ENCODE assay signal across 12 cellular contexts in the genomic region with DNA sequence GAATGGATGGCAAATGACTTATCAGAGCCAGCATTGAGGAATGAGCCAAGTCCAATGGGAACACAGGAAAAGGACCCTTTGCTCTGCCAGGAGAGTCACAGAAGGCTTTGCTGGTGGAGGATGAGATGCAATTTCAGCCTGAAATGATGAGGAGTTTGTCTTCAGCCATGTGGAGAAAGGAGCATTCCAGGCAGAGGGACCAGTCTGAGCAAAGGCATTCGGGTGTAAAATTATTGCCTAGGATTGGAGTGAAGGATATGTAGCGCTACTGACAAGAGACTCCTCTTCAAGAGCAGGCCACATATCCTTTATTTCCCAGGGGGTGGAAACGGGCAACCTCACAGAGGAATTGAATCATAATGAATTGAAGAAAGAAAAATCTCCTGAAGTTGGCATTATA. TPM values are rescaled to one million over a fixed set of nuclear protein-coding genes. Genes with fewer than 3 reads are reported as not detected.
DNase-seq lines count a peak whose midpoint lies in the region; ATAC-seq, FAIRE-seq and TF ChIP-seq lines count a peak whose summit lies in the region.
"Had no signal": no experiment of that assay in that cellular context is flagged by ENCODE, and none has a peak within 500 bp of the region (broad histone marks: within the 10 kb centered on the region; RNA-seq: fewer than 3 reads in every experiment).

No MANE protein-coding gene starts in this region.

- H3K36me3 Mint-ChIP-seq in activated CD8-positive, alpha-beta T cell treated with anti-CD3 and anti-CD28 coated beads, Interleukin-2, amount 10 ng/mL, durations not matched to agents 7 days and 5 days (ENCODE audit: low read depth): peaks cover 32% of the 10 kb centered on the region

- TF ChIP-seq CTCF in heart right ventricle (IDR thresholded peaks at IDR 0.05) (no peak), tibial artery (IDR thresholded peaks at IDR 0.05) (no peak)

- POLR2A ChIA-PET in activated CD8-positive, alpha-beta T cell treated with anti-CD3 and anti-CD28 coated beads, Interleukin-2, amount 10 ng/mL, durations not matched to agents 7 days and 5 days (lab: Charles Lee): no interaction called here

- no peak for FAIRE-seq in HTR-8/SVneo (lab: Jason Lieb, UNC)
- FAIRE-seq: RCC 7860 had no signal

- intact Hi-C loops in heart right ventricle (cut with DNase I): no loop called here
- intact Hi-C loops in Right ventricle myocardium superior (cut with DNase I): no loop called here
- intact Hi-C loops in tibial artery (cut with DNase I; ENCODE audit: low total_unique reads): no loop called here

- no peaks in the 10 kb centered on the region for H3K9me3 Mint-ChIP-seq in activated CD8-positive, alpha-beta T cell treated with anti-CD3 and anti-CD28 coated beads, Interleukin-2, amount 10 ng/mL, durations not matched to agents 7 days and 5 days (ENCODE audit: insufficient read depth)

- H3K27me3 Mint-ChIP-seq in activated CD8-positive, alpha-beta T cell treated with anti-CD3 and anti-CD28 coated beads, Interleukin-2, amount 10 ng/mL, durations not matched to agents 7 days and 5 days (ENCODE audit: low read depth): no peaks in the 10 kb centered on the region

- ATAC-seq in heart right ventricle (no peak), Right ventricle myocardium superior (ENCODE audit: poor library complexity) (no peak)
- no peak for ATAC-seq in activated CD8-positive, alpha-beta T cell treated with anti-CD3 and anti-CD28 coated beads, Interleukin-2, amount 10 ng/mL, durations not matched to agents 7 days and 5 days

- peak overlapping the region in 8 of 10 donors; percentile 77 to 93 (median 89) for H3K27ac ChIP-seq in heart right ventricle
- H3K27ac ChIP-seq in tibial artery: peak overlapping the region; percentile 79 to 83

- H3K9me3 ChIP-seq in heart right ventricle (no peaks in the 10 kb centered on the region), tibial artery (no peaks in the 10 kb centered on the region)
- H3K9me3 ChIP-seq: uterus had no signal

- H3K4me3 ChIP-seq in heart right ventricle (peak overlapping the region in 1 of 10 donors; percentile 69), tibial artery (no peak overlapping the region)

- DNase-seq in heart right ventricle: no peak
- no peak for DNase-seq in Right ventricle myocardium superior
- no peak for DNase-seq in activated CD8-positive, alpha-beta T cell treated with anti-CD3 and anti-CD28 coated beads, Interleukin-2, amount 10 ng/mL, durations not matched to agents 7 days and 5 days
- peak; percentile 51 for DNase-seq in left kidney (ENCODE audit: low read depth, low spot score)
- DNase-seq in tibial artery: no peak
- DNase-seq in HTR-8/SVneo (ENCODE audit: insufficient read length, low spot score): no peak
- DNase-seq in HK-2 (ENCODE audit: unreplicated experiment): no peak
- no peak for DNase-seq in activated CD4-positive, CD25-positive, alpha-beta regulatory T cell (lab: John Stamatoyannopoulos, UW)
- DNase-seq: Karpas-422, NCI-H345 had no signal

- H3K27me3 ChIP-seq in heart right ventricle (peaks cover 0 to 17% (median 0%) of the 10 kb centered on the region in 7 donors), tibial artery (no peaks in the 10 kb centered on the region)
- H3K27me3 ChIP-seq: uterus had no signal

- H3K4me1 Mint-ChIP-seq in activated CD8-positive, alpha-beta T cell treated with anti-CD3 and anti-CD28 coated beads, Interleukin-2, amount 10 ng/mL, durations not matched to agents 7 days and 5 days (ENCODE audit: low read depth): peaks cover 79% of the 10 kb centered on the region

- H3K4me3 Mint-ChIP-seq in activated CD8-positive, alpha-beta T cell treated with anti-CD3 and anti-CD28 coated beads, Interleukin-2, amount 10 ng/mL, durations not matched to agents 7 days and 5 days: peak overlapping the region; percentile 92

- CTCF ChIA-PET in activated CD8-positive, alpha-beta T cell treated with anti-CD3 and anti-CD28 coated beads, Interleukin-2, amount 10 ng/mL, durations not matched to agents 7 days and 5 days (lab: Charles Lee): interaction anchor here (1.1 to 4.4 kb wide), 2 partner anchors 21 to 119 kb away, joined by 3 to 26 read pairs; no protein-coding TSS in a partner anchor

- 71 to 86% methylated on average over 3 of the region's 3 CpGs for WGBS in heart right ventricle, 2 donors

- peaks cover 0 to 6% (median 0%) of the 10 kb centered on the region in 9 donors for H3K36me3 ChIP-seq in heart right ventricle
- no peaks in the 10 kb centered on the region for H3K36me3 ChIP-seq in tibial artery
- H3K36me3 ChIP-seq: uterus had no signal

- H3K4me1 ChIP-seq in heart right ventricle (peaks cover 25 to 79% (median 55%) of the 10 kb centered on the region in 9 donors), tibial artery (peaks cover 0 to 43% (median 34%) of the 10 kb centered on the region in 4 donors)

- peak overlapping the region; percentile 95 for H3K27ac Mint-ChIP-seq in activated CD8-positive, alpha-beta T cell treated with anti-CD3 and anti-CD28 coated beads, Interleukin-2, amount 10 ng/mL, durations not matched to agents 7 days and 5 days

RNA-seq across cellular contexts. Expression of a gene that starts 1.1 kb away (rescaled TPM):
- total RNA-seq in heart right ventricle: 10 to 100 TPM in 6 of 10 donors, 1 to 10 TPM in 4; 6.3 to 26.2 (median 12.3) TPM
- polyA plus RNA-seq in heart right ventricle: 10 to 100 TPM; 11.5 to 15.1 TPM
- 16.0 TPM for total RNA-seq in Right ventricle myocardium superior
- total RNA-seq in activated CD8-positive, alpha-beta T cell treated with anti-CD3 and anti-CD28 coated beads, Interleukin-2, amount 10 ng/mL, durations not matched to agents 7 days and 5 days: 10 to 100 TPM; 40.3 to 41.1 TPM
